27 cellular contexts compared by ENCODE assay signal in the genomic region with DNA sequence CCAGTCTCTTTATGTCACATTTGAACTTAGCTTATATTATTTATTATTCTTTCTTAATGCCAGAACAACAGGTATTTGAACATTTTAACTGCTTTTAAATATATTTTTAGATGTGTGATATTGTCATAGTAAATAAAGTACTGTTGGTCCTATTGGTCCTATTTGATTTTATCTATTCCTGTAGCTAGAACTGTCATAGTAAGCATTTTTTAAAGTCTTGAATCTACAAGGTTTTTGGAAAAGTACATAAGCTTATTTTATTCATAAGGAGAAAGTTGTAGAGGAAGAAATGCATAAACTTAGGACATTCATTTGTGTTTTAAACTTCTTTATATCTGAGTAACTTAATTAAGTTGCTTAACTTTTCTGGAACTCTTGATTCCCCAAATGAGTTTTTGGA.
"Had no signal": no experiment of that assay in that cellular context is flagged by ENCODE, and none has a peak within 500 bp of the region (broad histone marks: within the 10 kb centered on the region; RNA-seq: fewer than 3 reads in every experiment).

No MANE protein-coding gene starts in this region.

- H2AFZ ChIP-seq: neural progenitor cell had no signal

- H3K4me1 ChIP-seq: left ventricle myocardium inferior, neural progenitor cell, right atrium auricular region, stomach, testis, thyroid gland, transverse colon, upper lobe of left lung, vagina had no signal

- H3K36me3 ChIP-seq: left ventricle myocardium inferior, neural progenitor cell, neutrophil, right atrium auricular region, thyroid gland, transverse colon, upper lobe of left lung, vagina had no signal

- H3K27me3 ChIP-seq: neural progenitor cell, neutrophil, right atrium auricular region, stomach, testis, thyroid gland, transverse colon, upper lobe of left lung, vagina had no signal

- H3K9ac ChIP-seq: neural progenitor cell had no signal

- ATAC-seq: natural killer cell; sciatic nerve; stimulated activated naive B cell treated with anti-CD40 and anti-IgM and Interleukin-4, amounts not matched to agents 10 μg/mL and 1 μg/mL and 100 μg/mL, for 72 hours; stimulated activated naive CD8-positive, alpha-beta T cell treated with anti-CD3 and anti-CD28 coated beads, Interleukin-15, Interleukin-2, amounts not matched to agents 100 U/mL and 50 U/mL, for 24 hours had no signal

- H3K4me2 ChIP-seq: neural progenitor cell had no signal

- DNase-seq: hypothalamus; immature natural killer cell; islet precursor cell; left ventricle myocardium inferior; mesendoderm; naive B cell; natural killer cell; nephron progenitor cell; occipital lobe; stimulated activated CD4-positive, alpha-beta T cell treated with anti-CD3 and anti-CD28 coated beads, Interleukin-12 subunit alpha, Interleukin-12 subunit beta, amount 100 ng/mL, for 4 hours; stimulated activated CD4-positive, alpha-beta T cell treated with anti-CD3 and anti-CD28 coated beads, Interleukin-15, amount 100 ng/mL, for 24 hours; stimulated activated CD4-positive, alpha-beta T cell treated with anti-CD3 and anti-CD28 coated beads, Interleukin-2, amount 100 ng/mL, for 24 hours; stimulated activated CD4-positive, alpha-beta T cell treated with anti-CD3 and anti-CD28 coated beads, Interleukin-4, amount 100 ng/mL, for 1 hour; stimulated activated naive B cell treated with anti-CD40 and anti-IgM and Interleukin-4, amounts not matched to agents 10 μg/mL and 1 μg/mL and 100 μg/mL, for 72 hours; stimulated activated naive CD8-positive, alpha-beta T cell treated with anti-CD3 and anti-CD28 coated beads, Interleukin-15, Interleukin-2, amounts not matched to agents 100 U/mL and 50 U/mL, for 24 hours; stomach; testis; thyroid gland; transverse colon; upper lobe of left lung had no signal

- H3K9me3 ChIP-seq: left ventricle myocardium inferior, neutrophil, right atrium auricular region, stomach, testis, thyroid gland, transverse colon, upper lobe of left lung, vagina had no signal

- H3K27ac ChIP-seq: left ventricle myocardium inferior, neural progenitor cell, neutrophil, right atrium auricular region, skin epidermis, stomach, testis, thyroid gland, transverse colon, upper lobe of left lung, vagina had no signal

- H3K4me3 ChIP-seq: left ventricle myocardium inferior, lung, neural progenitor cell, right atrium auricular region, skin epidermis, stomach, testis, thyroid gland, transverse colon, upper lobe of left lung, vagina had no signal
